Comparison of ENCODE assay signal across 29 cellular contexts in genomic region chr4:138255917-138256597, GRCh38. TPM values are rescaled to one million over a fixed set of nuclear protein-coding genes. Genes with fewer than 3 reads are reported as not detected.
DNase-seq lines count a peak whose midpoint lies in the region; ATAC-seq, FAIRE-seq and TF ChIP-seq lines count a peak whose summit lies in the region.
"Had no signal": no experiment of that assay in that cellular context is flagged by ENCODE, and none has a peak within 500 bp of the region (broad histone marks: within the 10 kb centered on the region; RNA-seq: fewer than 3 reads in every experiment).

No MANE protein-coding gene starts in this region.

- SMC1A ChIA-PET in GM12878 (lab: Charles Lee; ENCODE audit: uncharacterized antibody, unreplicated experiment), result interaction anchor here (0.9 to 1.3 kb wide), 3 partner anchors 18 to 27 kb away, joined by 3 to 4 read pairs (median 3); no protein-coding TSS in a partner anchor

- no peak overlapping the region for H4K8ac ChIP-seq in neuronal stem cell (ENCODE audit: low read depth, low read length)

- peak; percentile 84 for DNase-seq in DMS53 treated with DMSO at 0.1 percent for 48 hours (lab: John Stamatoyannopoulos, UW; ENCODE audit: unreplicated experiment)
- DNase-seq in GM12878 (ENCODE audit: low read depth, low spot score), result no peak
- DNase-seq in neuronal stem cell (ENCODE audit: low spot score), result no peak
- DNase-seq in NCI-H748 treated with DMSO at 0.1 percent for 48 hours (lab: John Stamatoyannopoulos, UW), result no peak
- no peak for DNase-seq in effector CD8-positive, alpha-beta T cell (lab: John Stamatoyannopoulos, UW)
- no peak for DNase-seq in SHP77 treated with DMSO at 0.1 percent for 48 hours (lab: John Stamatoyannopoulos, UW)
- DNase-seq: activated CD4-positive, alpha-beta memory T cell treated with anti-CD3 and anti-CD28 coated beads for 36 hours; activated CD4-positive, alpha-beta T cell treated with anti-CD3 and anti-CD28 coated beads for 1 hour; activated naive CD4-positive, alpha-beta T cell; activated naive CD8-positive, alpha-beta T cell treated with anti-CD3 and anti-CD28 coated beads, Interleukin-2, amount 50 U/mL, for 24 hours; activated T-cell treated with anti-CD3 and anti-CD28 coated beads, Interleukin-2, amount 50 U/mL, for 72 hours; caudate nucleus; CD4-positive, CD25-positive, alpha-beta regulatory T cell; cortex of kidney; foreskin fibroblast; GOT3; kidney; MV-4-11; NCI-H146; NCI-H524; stimulated activated CD4-positive, alpha-beta T cell treated with anti-CD3 and anti-CD28 coated beads, Interleukin-15, amount 100 ng/mL, for 24 hours; stimulated activated naive CD4-positive, alpha-beta T cell; testis had no signal

- H2AK5ac ChIP-seq in neuronal stem cell (ENCODE audit: low read depth, low read length), result no peak overlapping the region

- H3K4ac ChIP-seq in neuronal stem cell (ENCODE audit: low read length), result no peak overlapping the region

- H4K20me1 ChIP-seq in Loucy (ENCODE audit: insufficient read depth, low read length, poor library complexity, severe bottlenecking), result no peaks in the 10 kb centered on the region
- no peaks in the 10 kb centered on the region for H4K20me1 ChIP-seq in GM12878 (ENCODE audit: control insufficient read depth, insufficient read depth)

- H3K23ac ChIP-seq in neuronal stem cell (ENCODE audit: low read depth, low read length, poor library complexity), result no peak overlapping the region

- BruUV-seq in GM12878 (replicated peaks; lab: Mats Ljungman, UMichigan), result no TSS peak

- H3K79me1 ChIP-seq in neuronal stem cell (ENCODE audit: low read depth, low read length), result no peaks in the 10 kb centered on the region

- H4K91ac ChIP-seq in neuronal stem cell (ENCODE audit: low read depth, low read length, poor library complexity), result no peak overlapping the region

- peak overlapping the region; percentile 42 for H3K18ac ChIP-seq in neuronal stem cell (ENCODE audit: low read length)

- H2BK15ac ChIP-seq in neuronal stem cell (ENCODE audit: low read length), result no peak overlapping the region

- H3K36me3 ChIP-seq in Loucy (ENCODE audit: insufficient read depth, low read length), result no peaks in the 10 kb centered on the region
- H3K36me3 ChIP-seq in GM12878 (ENCODE audit: control insufficient read depth in 2 of 2, insufficient read depth in 2 of 2, low read length in 1 of 2), result no peaks in the 10 kb centered on the region
- H3K36me3 ChIP-seq in neuronal stem cell (replicated peaks in 1 of 2; ENCODE audit: control insufficient read depth in 2 of 2, insufficient read depth in 2 of 2, low read length in 2 of 2), result no peaks in the 10 kb centered on the region

- H3K14ac ChIP-seq in neuronal stem cell (ENCODE audit: low read length), result no peak overlapping the region

- H3K9ac ChIP-seq in Loucy (ENCODE audit: low read depth, low read length, poor library complexity, severe bottlenecking), result no peak overlapping the region
- H3K9ac ChIP-seq in GM12878 (ENCODE audit: control insufficient read depth, insufficient read depth, low read length), result no peak overlapping the region
- no peak overlapping the region for H3K9ac ChIP-seq in neuronal stem cell (ENCODE audit: low read depth, low read length, poor library complexity)

- H2BK5ac ChIP-seq in neuronal stem cell (ENCODE audit: low read length), result no peak overlapping the region

- intact Hi-C loops in GM12878 (cut with micrococcal nuclease; ENCODE audit: unreplicated experiment), result no loop called here

- WGBS in GM12878 (ENCODE audit: insufficient coverage, insufficient replicate concordance, low lambda C conversion rate, missing lambda C conversion rate), result 64% methylated on average over 9 of the region's 9 CpGs
- WGBS in neuronal stem cell (ENCODE audit: extremely low coverage in 2 of 2, insufficient read length in 2 of 2, insufficient replicate concordance in 1 of 2), 2 donors, result no CpG with 5 or more reads among the region's 9 CpGs

- no peak overlapping the region for H3K4me3 ChIP-seq in Loucy (ENCODE audit: low read length, poor library complexity, severe bottlenecking)
- no peak overlapping the region for H3K4me3 ChIP-seq in GM12878
- no peak overlapping the region for H3K4me3 ChIP-seq in neuronal stem cell (ENCODE audit: low read length in 2 of 2)
- H3K4me3 ChIP-seq: testis had no signal

- POLR2A ChIA-PET in GM12878 (lab: Charles Lee), result interaction anchor here (1.1 to 1.4 kb wide), 2 partner anchors 12 to 38 kb away, joined by 3 to 4 read pairs; no protein-coding TSS in a partner anchor

- H3K9me2 ChIP-seq in Loucy (replicated peaks; ENCODE audit: low read depth, low read length), result no peaks in the 10 kb centered on the region

- TF ChIP-seq EP300 in GM12878 (IDR thresholded peaks at IDR 0.05; ENCODE audit: borderline replicate concordance in 1 of 2, control insufficient read depth in 1 of 2, low read depth in 2 of 2, low read length in 2 of 2), result no peak

- CTCF ChIA-PET in GM12878 (lab: Yijun Ruan, JAX), result interaction anchor here (0.5 to 2.3 kb wide), 3 partner anchors 12 to 165 kb away, joined by 3 to 9 read pairs (median 3); no protein-coding TSS in a partner anchor

- H3K4me2 ChIP-seq in Loucy (ENCODE audit: low read depth, low read length, poor library complexity, severe bottlenecking), result no peak overlapping the region
- no peak overlapping the region for H3K4me2 ChIP-seq in GM12878 (ENCODE audit: control insufficient read depth, insufficient read depth)
- H3K4me2 ChIP-seq in neuronal stem cell (ENCODE audit: insufficient read depth, low read length, poor library complexity, severe bottlenecking), result no peak overlapping the region

- no peak for FAIRE-seq in GM12878 (lab: Jason Lieb, UNC)
- FAIRE-seq: D721Med, kidney had no signal

- H3K79me2 ChIP-seq in Loucy (ENCODE audit: insufficient read depth, low read length) (no peaks in the 10 kb centered on the region), GM12878 (ENCODE audit: control insufficient read depth, insufficient read depth, low read length) (no peaks in the 10 kb centered on the region)

- H3K27me3 ChIP-seq in Loucy (ENCODE audit: insufficient read depth, low read length, poor library complexity, severe bottlenecking) (no peaks in the 10 kb centered on the region), GM12878 (replicated peaks in 1 of 2; ENCODE audit: control insufficient read depth in 2 of 2, insufficient read depth in 2 of 2, low read length in 1 of 2) (no peaks in the 10 kb centered on the region), neuronal stem cell (ENCODE audit: control insufficient read depth in 3 of 3, insufficient read depth in 3 of 3, low read depth in 1 of 3, low read length in 3 of 3) (no peaks in the 10 kb centered on the region)
- H3K27me3 ChIP-seq: testis had no signal

- no peak overlapping the region for H2BK12ac ChIP-seq in neuronal stem cell (ENCODE audit: low read length)

- RAD21 ChIA-PET in GM12878 (lab: Charles Lee; ENCODE audit: unreplicated experiment), result interaction anchor here (1.8 kb wide), 1 partner anchor 13 kb away, joined by 9 read pairs; the partner anchor contains the start of gene SLC7A11

- TF ChIP-seq CTCF in Loucy (conservative IDR thresholded peaks at IDR 0.05; ENCODE audit: low read length), result no peak
- TF ChIP-seq CTCF in GM12878 (IDR thresholded peaks at IDR 0.05 in 2 of 3, conservative IDR thresholded peaks at IDR 0.05 in 1 of 3; ENCODE audit: control insufficient read depth in 2 of 3, extremely low read depth in 1 of 3, insufficient read depth in 1 of 3, low read depth in 3 of 3, low read length in 3 of 3), result no peak

- no peak for TF ChIP-seq RAD21 in GM12878 (IDR thresholded peaks at IDR 0.05; ENCODE audit: insufficient read depth, low read depth, low read length)

- H3K4me1 ChIP-seq in Loucy (ENCODE audit: insufficient read depth, low read length, poor library complexity, severe bottlenecking) (peaks cover 5% of the 10 kb centered on the region), GM12878 (ENCODE audit: control insufficient read depth, insufficient read depth, low read length) (no peaks in the 10 kb centered on the region), neuronal stem cell (ENCODE audit: control insufficient read depth in 2 of 2, insufficient read depth in 1 of 2, low read depth in 1 of 2, low read length in 2 of 2) (no peaks in the 10 kb centered on the region)
- H3K4me1 ChIP-seq: testis had no signal

- H2AFZ ChIP-seq in Loucy (ENCODE audit: low read length) (peak overlapping the region; percentile 57; the same call in 1 of the 2 replicates), GM12878 (ENCODE audit: control insufficient read depth, low read depth, low read length) (peak overlapping the region; percentile 21; the same call in 1 of the 2 replicates), neuronal stem cell (ENCODE audit: low read length) (no peak overlapping the region)

- no peaks in the 10 kb centered on the region for H3K9me3 ChIP-seq in Loucy (ENCODE audit: insufficient read depth, low read depth, low read length)
- H3K9me3 ChIP-seq in GM12878 (replicated peaks; ENCODE audit: control insufficient read depth, insufficient read depth, low read length), result no peaks in the 10 kb centered on the region; the same call in 2 of the 3 replicates
- H3K9me3 ChIP-seq in neuronal stem cell (replicated peaks in 1 of 2; ENCODE audit: control insufficient read depth in 2 of 2, insufficient read depth in 1 of 2, low read depth in 1 of 2, low read length in 2 of 2), result peaks cover 0 to 2% of the 10 kb centered on the region in 2 donors
- H3K9me3 ChIP-seq: testis had no signal

- no peak overlapping the region for H3K27ac ChIP-seq in GM12878 (ENCODE audit: control insufficient read depth, insufficient read depth)
- H3K27ac ChIP-seq in neuronal stem cell (replicated peaks; ENCODE audit: low read length), result no peak overlapping the region
- H3K27ac ChIP-seq: testis had no signal

- ATAC-seq in GM12878, result peak; percentile 43
- no peak for ATAC-seq in GM21717 (IDR thresholded peaks at IDR 0.05; ENCODE audit: unreplicated experiment)
- ATAC-seq: activated naive CD8-positive, alpha-beta T cell treated with anti-CD3 and anti-CD28 coated beads, Interleukin-2, amount 50 U/mL, for 24 hours; activated T-cell treated with anti-CD3 and anti-CD28 coated beads, Interleukin-2, amount 50 U/mL, for 72 hours; natural killer cell treated with Interleukin-12 subunit alpha and Interleukin-12 subunit beta and Interleukin-15 and Interleukin-18, amount 100 ng/mL, for 72 hours; PC-3; SK-N-SH treated with all-trans-retinoic acid at 6 μM for 48 hours had no signal

- in situ Hi-C loops in GM12878 (cut with MboI), result no loop called here

- H3F3A ChIP-seq in Loucy (ENCODE audit: low read depth), result no peaks in the 10 kb centered on the region

- H2BK120ac ChIP-seq in neuronal stem cell (ENCODE audit: low read depth, low read length), result no peak overlapping the region

- no peak for TF ChIP-seq POLR2A in GM12878 (IDR thresholded peaks at IDR 0.05; ENCODE audit: low read depth, low read length)

RNA-seq across cellular contexts. Expression of gene SLC7A11, which starts 13.9 kb away (rescaled TPM):
- 62.0 and 64.1 TPM in 2 replicates for total RNA-seq in GM12878 (2013; cell fraction: nucleolus; rRNA removed)
- total RNA-seq in GM12878 (2014; rRNA removed) (5.9 and 7.4 TPM in 2 replicates), GM12878 (2014; rRNA removed; fragmentation: Illumina TruSeq; extraction: Trizol) (7.0 and 7.6 TPM in 2 replicates), GM12878 (2021) (3.6 and 4.0 TPM in 2 replicates)
- 2.2 TPM for polyA plus RNA-seq in GM12878 (2011; ENCODE audit: low read depth)
- polyA plus RNA-seq in GM12878 (2011; rRNA removed) (9.8 and 18.1 TPM in 2 replicates), GM12878 (2014; fragmentation: Illumina TruSeq; extraction: Trizol) (5.7 and 8.0 TPM in 2 replicates), GM12878 (2014; fragmentation: Nextera tagmentation; extraction: Ambion mirVana) (1 to 10 TPM; 1.6 to 2.2 TPM), GM12878 (2014; rRNA removed) (2.4 and 3.4 TPM in 2 replicates), GM12878 (2016; fragmentation: Nextera tagmentation; extraction: Ambion mirVana) (1 to 10 TPM; 1.8 to 2.2 TPM)
- 2.5 and 4.2 TPM in 2 replicates for polyA plus RNA-seq in GM12878 (2011; cell fraction: cytosol; rRNA removed)
- polyA plus RNA-seq in GM12878 (2011; cell fraction: nucleus; rRNA removed), result 9.5 and 9.8 TPM in 2 replicates
- polyA plus RNA-seq in GM12878 (2012), result 3.6 TPM in 2 replicates
- 14.2 and 17.4 TPM in 2 replicates for polyA minus RNA-seq in GM12878 (2011; rRNA and poly(A)+ RNA removed)
- polyA minus RNA-seq in GM12878 (2011; cell fraction: cytosol; rRNA and poly(A)+ RNA removed), result 4.3 and 6.9 TPM in 2 replicates
- polyA minus RNA-seq in GM12878 (2011; cell fraction: nucleus; rRNA and poly(A)+ RNA removed), result 12.0 and 13.6 TPM in 2 replicates
- 7.3 TPM for polyA plus RNA-seq in neuronal stem cell (2013, experiment 1 of 2)
- 7.6 TPM for polyA plus RNA-seq in neuronal stem cell (2013, experiment 2 of 2)
